In the genomic region with DNA sequence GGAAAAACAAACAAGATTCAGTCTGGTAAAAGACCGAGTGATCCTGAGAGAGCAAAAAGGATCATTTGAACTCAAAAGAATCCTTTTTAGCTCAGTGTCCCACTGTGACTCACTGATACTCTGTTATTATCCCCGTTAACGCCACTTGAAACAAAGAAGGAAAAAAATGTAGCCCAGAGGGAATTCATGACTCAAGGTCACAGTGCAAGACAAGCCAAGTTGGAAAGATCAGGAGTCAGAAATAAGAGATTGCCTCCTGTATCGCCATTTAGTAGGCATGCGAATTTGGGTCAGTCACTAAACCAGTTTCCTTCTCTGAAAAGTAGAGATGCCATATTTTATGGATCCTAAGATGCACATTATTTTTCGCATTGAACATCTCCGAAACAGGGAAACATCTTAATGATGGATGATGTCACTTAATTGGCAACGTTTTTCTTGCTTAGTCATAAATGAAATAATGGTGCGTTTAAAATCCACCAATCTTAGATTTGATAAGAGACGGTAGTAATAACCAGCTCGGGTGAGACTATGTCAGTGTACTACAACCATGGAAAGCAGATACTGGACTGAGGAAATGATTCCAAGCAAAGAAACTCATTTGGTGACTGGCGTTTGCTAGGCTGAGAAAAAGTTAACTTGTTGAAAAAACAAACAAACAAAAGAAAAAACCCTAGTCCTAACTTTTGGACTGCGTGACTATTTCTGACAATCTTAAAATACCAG, we compare ENCODE assay signal across 29 cellular contexts.
A peak's percentile ranks its signal among the peaks of the same experiment; 100 is the strongest.
DNase-seq lines count a peak whose midpoint lies in the region; ATAC-seq, FAIRE-seq and TF ChIP-seq lines count a peak whose summit lies in the region.
"Had no signal": no experiment of that assay in that cellular context is flagged by ENCODE, and none has a peak within 500 bp of the region (broad histone marks: within the 10 kb centered on the region; RNA-seq: fewer than 3 reads in every experiment).

No MANE protein-coding gene starts in this region.

- no peak overlapping the region for H3K4me3 Mint-ChIP-seq in natural killer cell
- H3K4me3 Mint-ChIP-seq: dendritic cell treated with granulocyte-macrophage colony-stimulating factor and Interleukin-4, amounts not matched to agents 40 ng/mL and 50 ng/mL, for 4 days; neural progenitor cell; stimulated activated effector memory CD8-positive, alpha-beta T cell treated with anti-CD3 and anti-CD28 coated beads, Interleukin-12 subunit alpha, Interleukin-12 subunit beta, amount 100 ng/mL, for 72 hours; T-helper 17 cell had no signal

- H3K36me3 ChIP-seq in HepG2 (replicated peaks in 1 of 2; ENCODE audit: control insufficient read depth in 1 of 2, insufficient read depth in 2 of 2, low read length in 2 of 2) (no peaks in the 10 kb centered on the region), right lobe of liver (no peaks in the 10 kb centered on the region), mesenchymal stem cell (ENCODE audit: control insufficient read depth in 1 of 2, insufficient read depth in 2 of 2, low read depth in 1 of 2, low read length in 2 of 2) (no peaks in the 10 kb centered on the region), small intestine (ENCODE audit: control insufficient read depth in 2 of 2, insufficient read depth in 2 of 2, low read length in 2 of 2) (no peaks in the 10 kb centered on the region)
- H3K36me3 ChIP-seq: BE2C, heart left ventricle, neural progenitor cell, uterus had no signal

- no peak overlapping the region for H3K14ac ChIP-seq in mesenchymal stem cell (ENCODE audit: low read length in 2 of 2)

- no peaks in the 10 kb centered on the region for H3K4me1 Mint-ChIP-seq in natural killer cell
- H3K4me1 Mint-ChIP-seq: stimulated activated effector memory CD8-positive, alpha-beta T cell treated with anti-CD3 and anti-CD28 coated beads, Interleukin-12 subunit alpha, Interleukin-12 subunit beta, amount 100 ng/mL, for 72 hours; T-helper 17 cell had no signal

- no peaks in the 10 kb centered on the region for H4K20me1 ChIP-seq in HepG2 (ENCODE audit: insufficient read depth, low read length)

- TF ChIP-seq POLR2A in HepG2 (IDR thresholded peaks at IDR 0.05; ENCODE audit: insufficient read depth in 1 of 2, low read depth in 2 of 2, low read length in 2 of 2) (no peak), right lobe of liver (IDR thresholded peaks at IDR 0.05) (no peak)

- no peak for ATAC-seq in HepG2
- ATAC-seq in right lobe of liver: no peak
- ATAC-seq in natural killer cell: no peak
- ATAC-seq: left lobe of liver; stimulated activated effector memory CD8-positive, alpha-beta T cell treated with anti-CD3 and anti-CD28 coated beads, Interleukin-12 subunit alpha, Interleukin-12 subunit beta, amount 100 ng/mL, for 72 hours; T-helper 17 cell had no signal

- no peaks in the 10 kb centered on the region for H3K79me2 ChIP-seq in HepG2 (ENCODE audit: insufficient read depth, low read length)

- H3K23ac ChIP-seq in mesenchymal stem cell (ENCODE audit: low read length in 2 of 2): no peak overlapping the region

- in situ Hi-C loops in HepG2 (cut with HindIII; ENCODE audit: extremely low pct_ligation_motif_present, low pct_unique_long_range_greater_than_20kb): no loop called here

- H3K79me1 ChIP-seq in mesenchymal stem cell (replicated peaks; ENCODE audit: low read length, poor library complexity, severe bottlenecking): no peaks in the 10 kb centered on the region

- H3K9ac ChIP-seq in HepG2 (ENCODE audit: insufficient read depth, low read depth, low read length) (no peak overlapping the region), mesenchymal stem cell (ENCODE audit: low read length) (peak overlapping the region; percentile 70)
- H3K9ac ChIP-seq: KMS-11, neural progenitor cell, SK-N-SH had no signal

- H2AK5ac ChIP-seq in mesenchymal stem cell (ENCODE audit: low read length, severe bottlenecking): no peak overlapping the region

- H2AFZ ChIP-seq in HepG2 (ENCODE audit: low read length): no peak overlapping the region
- H2AFZ ChIP-seq in mesenchymal stem cell (ENCODE audit: low read depth, low read length): no peak overlapping the region
- H2AFZ ChIP-seq: neural progenitor cell had no signal

- no peak overlapping the region for H3K4ac ChIP-seq in mesenchymal stem cell (ENCODE audit: low read depth in 1 of 2, low read length in 2 of 2)

- no peak overlapping the region for H2BK120ac ChIP-seq in mesenchymal stem cell (ENCODE audit: low read depth, low read length)

- BruUV-seq in HepG2 (replicated peaks; lab: Mats Ljungman, UMichigan): no TSS peak

- CTCF ChIA-PET in HepG2 (lab: Yijun Ruan, JAX; ENCODE audit: low intra/inter-chr PET ratio, low total read pairs): no interaction called here

- H4K8ac ChIP-seq in mesenchymal stem cell (ENCODE audit: low read length): no peak overlapping the region

- no peak overlapping the region for H3K18ac ChIP-seq in mesenchymal stem cell (ENCODE audit: low read depth in 1 of 2, low read length in 2 of 2)

- DNase-seq in HepG2 (ENCODE audit: low spot score) (no peak), right lobe of liver (no peak), dorsolateral prefrontal cortex (no peak), mesenchymal stem cell (peak; percentile 46), urothelium cell line (ENCODE audit: low spot score) (peak; percentile 11), dermis blood vessel endothelial cell (no peak), small intestine (no peak), natural killer cell (no peak)
- DNase-seq: activated gamma-delta T cell treated with Interleukin-2 at 50 U/mL for 16 hours, BE2C, COR-L47, heart left ventricle, NCI-H1092, NCI-H2029 treated with DMSO at 0.1 percent for 48 hours, NCI-H345, NCI-H774, SK-N-SH, T-helper 17 cell, uterus had no signal

- no peaks in the 10 kb centered on the region for H3K9me3 Mint-ChIP-seq in natural killer cell
- H3K9me3 Mint-ChIP-seq: dendritic cell treated with granulocyte-macrophage colony-stimulating factor and Interleukin-4, amounts not matched to agents 40 ng/mL and 50 ng/mL, for 4 days; neural progenitor cell; stimulated activated effector memory CD8-positive, alpha-beta T cell treated with anti-CD3 and anti-CD28 coated beads, Interleukin-12 subunit alpha, Interleukin-12 subunit beta, amount 100 ng/mL, for 72 hours had no signal

- H4K91ac ChIP-seq in mesenchymal stem cell (ENCODE audit: low read length): no peak overlapping the region

- POLR2A ChIA-PET in HepG2 (lab: Yijun Ruan, JAX): no interaction called here

- no peak overlapping the region for H3K4me3 ChIP-seq in HepG2 (replicated peaks in 1 of 3; ENCODE audit: insufficient read depth in 1 of 3, low read depth in 2 of 3, low read length in 3 of 3)
- H3K4me3 ChIP-seq in right lobe of liver: no peak overlapping the region
- no peak overlapping the region for H3K4me3 ChIP-seq in dorsolateral prefrontal cortex
- H3K4me3 ChIP-seq in mesenchymal stem cell (ENCODE audit: insufficient read depth in 1 of 2, low read depth in 1 of 2, low read length in 2 of 2): peak overlapping the region in 1 of 2 experiments; percentile 51
- H3K4me3 ChIP-seq in small intestine (ENCODE audit: low read depth in 1 of 2, low read length in 2 of 2): no peak overlapping the region
- H3K4me3 ChIP-seq: neural progenitor cell, skin epidermis, uterus had no signal

- H3K27ac ChIP-seq in HepG2 (ENCODE audit: extremely low read length, insufficient read depth, low read length): no peak overlapping the region
- H3K27ac ChIP-seq in right lobe of liver: no peak overlapping the region
- peak overlapping the region in 51 of 59 donors; percentile 4 to 84 (median 70) for H3K27ac ChIP-seq in dorsolateral prefrontal cortex
- no peak overlapping the region for H3K27ac ChIP-seq in mesenchymal stem cell (ENCODE audit: low read length, poor library complexity, severe bottlenecking)
- no peak overlapping the region for H3K27ac ChIP-seq in small intestine (ENCODE audit: low read depth in 1 of 2, low read length in 1 of 2)
- H3K27ac ChIP-seq: heart left ventricle, KMS-11, neural progenitor cell, RWPE1, skin epidermis, uterus had no signal

- H2BK15ac ChIP-seq in mesenchymal stem cell (ENCODE audit: low read depth, poor library complexity, severe bottlenecking): no peak overlapping the region

- H3K36me3 Mint-ChIP-seq in natural killer cell: no peaks in the 10 kb centered on the region
- H3K36me3 Mint-ChIP-seq: neural progenitor cell; stimulated activated effector memory CD8-positive, alpha-beta T cell treated with anti-CD3 and anti-CD28 coated beads, Interleukin-12 subunit alpha, Interleukin-12 subunit beta, amount 100 ng/mL, for 72 hours had no signal

- no peak for TF ChIP-seq EP300 in HepG2 (IDR thresholded peaks at IDR 0.05; ENCODE audit: low read depth in 2 of 2, low read length in 2 of 2)
- no peak for TF ChIP-seq EP300 in HepG2 (CRISPR knock-in tag; IDR thresholded peaks at IDR 0.05; ENCODE audit: borderline replicate concordance)

- WGBS in HepG2 (ENCODE audit: low lambda C conversion rate): 14% methylated on average over 13 of the region's 13 CpGs
- WGBS in right lobe of liver (ENCODE audit: insufficient coverage, low coverage, low lambda C conversion rate, missing lambda C conversion rate): 60% methylated on average over 13 of the region's 13 CpGs
- whole genome bisulfite sequencing in mesenchymal stem cell: 75% methylated on average over 11 of the region's 13 CpGs
- 46 to 59% (median 56%) methylated on average over 13 of the region's 13 CpGs for WGBS in small intestine, 3 donors

- peaks cover 3 to 8% of the 10 kb centered on the region in 2 donors for H3K27me3 Mint-ChIP-seq in natural killer cell (ENCODE audit: low read depth in 2 of 2)

- H3K4me1 ChIP-seq in HepG2 (ENCODE audit: insufficient read depth, low read length) (no peaks in the 10 kb centered on the region), right lobe of liver (no peaks in the 10 kb centered on the region), mesenchymal stem cell (ENCODE audit: control insufficient read depth, insufficient read depth, low read depth, low read length) (no peaks in the 10 kb centered on the region), small intestine (ENCODE audit: control insufficient read depth in 2 of 2, insufficient read depth in 1 of 2, low read depth in 1 of 2, low read length in 1 of 2) (no peaks in the 10 kb centered on the region)
- H3K4me1 ChIP-seq: BE2C, uterus had no signal

- H3K4me2 ChIP-seq in HepG2 (ENCODE audit: low read depth, low read length): no peak overlapping the region
- no peak overlapping the region for H3K4me2 ChIP-seq in mesenchymal stem cell (ENCODE audit: low read length, poor library complexity, severe bottlenecking)
- H3K4me2 ChIP-seq: KMS-11, neural progenitor cell, SK-N-SH had no signal

- no peaks in the 10 kb centered on the region for H3K27me3 ChIP-seq in HepG2 (ENCODE audit: control insufficient read depth in 1 of 2, insufficient read depth in 2 of 2, low read length in 2 of 2)
- no peaks in the 10 kb centered on the region for H3K27me3 ChIP-seq in right lobe of liver
- H3K27me3 ChIP-seq in dorsolateral prefrontal cortex: no peaks in the 10 kb centered on the region
- H3K27me3 ChIP-seq in mesenchymal stem cell (ENCODE audit: control insufficient read depth in 1 of 2, insufficient read depth in 1 of 2, low read length in 2 of 2): no peaks in the 10 kb centered on the region
- no peaks in the 10 kb centered on the region for H3K27me3 ChIP-seq in small intestine (ENCODE audit: control insufficient read depth in 2 of 2, insufficient read depth in 2 of 2, low read length in 2 of 2)
- H3K27me3 ChIP-seq: BE2C, heart left ventricle, neural progenitor cell, uterus had no signal

- H3K27ac Mint-ChIP-seq in natural killer cell: no peak overlapping the region
- H3K27ac Mint-ChIP-seq: dendritic cell treated with granulocyte-macrophage colony-stimulating factor and Interleukin-4, amounts not matched to agents 40 ng/mL and 50 ng/mL, for 4 days; neural progenitor cell; stimulated activated effector memory CD8-positive, alpha-beta T cell treated with anti-CD3 and anti-CD28 coated beads, Interleukin-12 subunit alpha, Interleukin-12 subunit beta, amount 100 ng/mL, for 72 hours; T-helper 17 cell had no signal

- no peak overlapping the region for H2BK12ac ChIP-seq in mesenchymal stem cell (ENCODE audit: low read length in 2 of 2)

- intact Hi-C loops in HepG2 (cut with micrococcal nuclease; ENCODE audit: unreplicated experiment) (no loop called here), right lobe of liver (cut with DNase I) (no loop called here), dorsolateral prefrontal cortex (cut with DNase I) (no loop called here), natural killer cell (cut with micrococcal nuclease) (no loop called here)

- H2BK5ac ChIP-seq in mesenchymal stem cell (ENCODE audit: low read depth, low read length, poor library complexity, severe bottlenecking): no peak overlapping the region

- H3K9me3 ChIP-seq in HepG2 (ENCODE audit: low read length) (peaks cover 66% of the 10 kb centered on the region), right lobe of liver (no peaks in the 10 kb centered on the region), mesenchymal stem cell (ENCODE audit: control insufficient read depth, low read length) (no peaks in the 10 kb centered on the region), small intestine (ENCODE audit: control insufficient read depth, low read depth) (no peaks in the 10 kb centered on the region)
- H3K9me3 ChIP-seq: BE2C, heart left ventricle, SK-N-SH, uterus had no signal

- TF ChIP-seq RAD21 in HepG2 (CRISPR knock-in tag; IDR thresholded peaks at IDR 0.05): no peak

- FAIRE-seq in HepG2 (lab: Jason Lieb, UNC) (no peak), urothelium cell line (lab: Jason Lieb, UNC) (no peak), small intestine (lab: Jason Lieb, UNC) (no peak)
- FAIRE-seq: A204.1, bronchial epithelial cell, H54 had no signal

- no peak for TF ChIP-seq CTCF in HepG2 (CRISPR knock-in tag; IDR thresholded peaks at IDR 0.05)
- TF ChIP-seq CTCF in right lobe of liver (IDR thresholded peaks at IDR 0.05): no peak
- no peak for TF ChIP-seq CTCF in dorsolateral prefrontal cortex (IDR thresholded peaks at IDR 0.05 in 54 of 56, conservative IDR thresholded peaks at IDR 0.05 in 2 of 56; ENCODE audit: low read depth in 1 of 56, partially characterized antibody in 56 of 56)
- TF ChIP-seq CTCF in natural killer cell (IDR thresholded peaks at IDR 0.05): no peak

Comparison
In these comparisons a context has a peak if more than half of its experiments do, and no peak if none do; other contexts are left out.
1. DNase-seq: peak in mesenchymal stem cell (single experiment) and urothelium cell line (single experiment); none in HepG2 (single experiment), right lobe of liver (0 of 3), dorsolateral prefrontal cortex (0 of 10), dermis blood vessel endothelial cell (single experiment), small intestine (single experiment) and natural killer cell (single experiment).
2. H3K27ac ChIP-seq: peak in dorsolateral prefrontal cortex (51 of 59); none in HepG2 (single experiment), right lobe of liver (0 of 3), mesenchymal stem cell (single experiment) and small intestine (0 of 2).